Comparison of ENCODE assay signal across 30 cellular contexts in the genomic region with DNA sequence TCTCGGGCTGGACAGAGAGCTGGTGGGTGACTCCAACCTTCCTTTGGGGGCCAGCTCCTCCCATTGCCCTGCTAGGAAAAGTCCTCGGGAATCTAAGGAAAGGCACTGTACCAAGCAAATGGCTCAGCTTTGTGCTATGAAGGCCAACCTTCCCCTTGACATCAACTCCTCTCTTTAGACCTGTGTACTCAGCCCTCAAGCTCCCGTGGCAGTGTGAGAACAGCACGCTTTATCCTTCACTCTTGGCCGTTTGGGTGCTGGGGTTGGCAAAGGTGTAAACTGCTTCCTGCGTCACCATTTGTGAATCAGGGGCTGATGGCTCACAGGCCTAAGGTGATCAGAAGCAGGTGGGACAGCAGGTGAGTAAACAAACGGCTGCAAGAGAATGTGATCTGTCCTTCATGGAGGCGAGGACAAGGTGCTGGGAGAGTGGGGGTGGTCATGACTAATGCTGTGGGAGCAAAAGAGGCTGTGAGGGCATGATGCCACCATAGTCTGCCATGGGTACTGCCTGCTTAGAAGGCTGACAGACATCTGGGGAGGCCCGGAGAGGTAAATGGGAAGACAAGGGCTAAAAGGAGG.
DNase-seq lines count a peak whose midpoint lies in the region; ATAC-seq and TF ChIP-seq lines count a peak whose summit lies in the region.
"Had no signal": no experiment of that assay in that cellular context is flagged by ENCODE, and none has a peak within 500 bp of the region (broad histone marks: within the 10 kb centered on the region; RNA-seq: fewer than 3 reads in every experiment).

No MANE protein-coding gene starts in this region.

- POLR2A ChIA-PET in Caco-2 (lab: Charles Lee) = no interaction called here

- H3K4me1 Mint-ChIP-seq in Caco-2 (ENCODE audit: low read depth, unreplicated experiment) = peaks cover 10% of the 10 kb centered on the region
- H3K4me1 Mint-ChIP-seq in activated T-cell treated with anti-CD3 and anti-CD28 coated beads, Interleukin-2, amount 50 U/mL, for 24 hours (ENCODE audit: low read depth) = peaks cover 13% of the 10 kb centered on the region

- peak overlapping the region; percentile 71 for H3K27ac ChIP-seq in muscle layer of colon (ENCODE audit: low read depth, low read length)
- H3K27ac ChIP-seq: BLaER1, dorsolateral prefrontal cortex, epithelial cell of prostate, ovary, right atrium auricular region had no signal

- H3K36me3 ChIP-seq in Caco-2 (ENCODE audit: control insufficient read depth, insufficient read depth, low read length) (no peaks in the 10 kb centered on the region), muscle layer of colon (ENCODE audit: insufficient read depth, low read length) (no peaks in the 10 kb centered on the region)
- H3K36me3 ChIP-seq: BLaER1, ovary, right atrium auricular region had no signal

- no peak overlapping the region for H3K4me3 Mint-ChIP-seq in Caco-2 (ENCODE audit: unreplicated experiment)
- no peak overlapping the region for H3K4me3 Mint-ChIP-seq in activated T-cell treated with anti-CD3 and anti-CD28 coated beads, Interleukin-2, amount 50 U/mL, for 24 hours
- H3K4me3 Mint-ChIP-seq: activated CD4-positive, alpha-beta T cell treated with anti-CD3 and anti-CD28 coated beads for 36 hours; natural killer cell had no signal

- CTCF ChIA-PET in Caco-2 (lab: Charles Lee) = no interaction called here

- H3K27me3 ChIP-seq in Caco-2 (replicated peaks; ENCODE audit: control insufficient read depth, insufficient read depth, low read length) (no peaks in the 10 kb centered on the region), muscle layer of colon (ENCODE audit: control insufficient read depth in 1 of 2, insufficient read depth in 2 of 2, low read length in 2 of 2) (no peaks in the 10 kb centered on the region)
- H3K27me3 ChIP-seq: BLaER1, dorsolateral prefrontal cortex, ovary, right atrium auricular region had no signal

- no peak for DNase-seq in Caco-2
- DNase-seq in NCI-H1105 treated with DMSO at 0.1 percent for 48 hours (lab: John Stamatoyannopoulos, UW) = peak; percentile 31
- peak; percentile 73 for DNase-seq in SHP77 treated with DMSO at 0.1 percent for 48 hours (lab: John Stamatoyannopoulos, UW)
- no peak for DNase-seq in activated T-cell treated with anti-CD3 and anti-CD28 coated beads, Interleukin-2, amount 50 U/mL, for 24 hours
- no peak for DNase-seq in NOMO-1 treated with DMSO at 0.1 percent for 48 hours (lab: John Stamatoyannopoulos, UW; ENCODE audit: unreplicated experiment)
- DNase-seq: activated CD4-positive, alpha-beta T cell treated with anti-CD3 and anti-CD28 coated beads for 36 hours; activated naive CD4-positive, alpha-beta T cell treated with anti-CD3 and anti-CD28 coated beads, Interleukin-2, amount 50 U/mL, for 16 hours; activated T-cell treated with anti-CD3 and anti-CD28 coated beads, Interleukin-2, amount 50 U/mL, for 48 hours; cerebellar nuclear complex; COR-L47; DND-41; dorsolateral prefrontal cortex; H7; natural killer cell; NCI-H187; NCI-H446; ovary; RPMI8226; stimulated activated CD4-positive, alpha-beta T cell treated with anti-CD3 and anti-CD28 coated beads, Interleukin-12 subunit alpha, Interleukin-12 subunit beta, amount 100 ng/mL, for 4 hours; stimulated activated CD4-positive, alpha-beta T cell treated with anti-CD3 and anti-CD28 coated beads, Interleukin-4, amount 100 ng/mL, for 4 hours; stimulated activated naive CD4-positive, alpha-beta T cell treated with Interleukin-2 at 50 U/mL for 16 hours; T-helper 2 cell had no signal

- H3K9me3 ChIP-seq in Caco-2 (no peaks in the 10 kb centered on the region), muscle layer of colon (ENCODE audit: low read length) (no peaks in the 10 kb centered on the region)
- H3K9me3 ChIP-seq: BLaER1, ovary, right atrium auricular region, SK-N-SH had no signal

- BruUV-seq in Caco-2 (replicated peaks; lab: Mats Ljungman, UMichigan) = no TSS peak

- H3K36me3 Mint-ChIP-seq in Caco-2 (ENCODE audit: insufficient read depth, unreplicated experiment) = no peaks in the 10 kb centered on the region
- H3K36me3 Mint-ChIP-seq in activated T-cell treated with anti-CD3 and anti-CD28 coated beads, Interleukin-2, amount 50 U/mL, for 24 hours (ENCODE audit: low read depth) = no peaks in the 10 kb centered on the region
- H3K36me3 Mint-ChIP-seq: natural killer cell had no signal

- H3K4me1 ChIP-seq in Caco-2 (no peaks in the 10 kb centered on the region; the same call in 1 of the 2 replicates), muscle layer of colon (ENCODE audit: insufficient read depth, low read length) (peaks cover 59% of the 10 kb centered on the region)

- no peak overlapping the region for H3K9ac ChIP-seq in muscle layer of colon (ENCODE audit: low read length)
- H3K9ac ChIP-seq: BLaER1, SK-N-SH had no signal

- ATAC-seq in HG02798 (IDR thresholded peaks at IDR 0.05; ENCODE audit: poor library complexity, unreplicated experiment) (no peak), GM21723 (IDR thresholded peaks at IDR 0.05; ENCODE audit: unreplicated experiment) (no peak)
- ATAC-seq: activated CD4-positive, alpha-beta T cell treated with anti-CD3 and anti-CD28 coated beads for 36 hours; GM12878; natural killer cell had no signal

- no peaks in the 10 kb centered on the region for H3K9me3 Mint-ChIP-seq in Caco-2 (ENCODE audit: unreplicated experiment)
- H3K9me3 Mint-ChIP-seq in activated T-cell treated with anti-CD3 and anti-CD28 coated beads, Interleukin-2, amount 50 U/mL, for 24 hours = no peaks in the 10 kb centered on the region
- H3K9me3 Mint-ChIP-seq: natural killer cell had no signal

- TF ChIP-seq CTCF in Caco-2 (IDR thresholded peaks at IDR 0.05; ENCODE audit: insufficient read depth in 1 of 2, low read depth in 1 of 2, low read length in 1 of 2, severe bottlenecking in 1 of 2, unreplicated experiment in 1 of 2) = no peak

- H3K27me3 Mint-ChIP-seq in Caco-2 (ENCODE audit: insufficient read depth, unreplicated experiment) = no peaks in the 10 kb centered on the region
- H3K27me3 Mint-ChIP-seq in activated T-cell treated with anti-CD3 and anti-CD28 coated beads, Interleukin-2, amount 50 U/mL, for 24 hours = peaks cover 14% of the 10 kb centered on the region

- intact Hi-C loops in Caco-2 (cut with micrococcal nuclease; ENCODE audit: unreplicated experiment) = no loop called here

- H3K4me3 ChIP-seq in Caco-2 (ENCODE audit: low read depth, low read length) (no peak overlapping the region), muscle layer of colon (ENCODE audit: low read depth in 1 of 2, low read length in 2 of 2) (no peak overlapping the region)
- H3K4me3 ChIP-seq: BLaER1, dorsolateral prefrontal cortex, GM12878, ovary, right atrium auricular region had no signal

- peak overlapping the region; percentile 58 for H3K27ac Mint-ChIP-seq in Caco-2 (ENCODE audit: unreplicated experiment)
- no peak overlapping the region for H3K27ac Mint-ChIP-seq in activated T-cell treated with anti-CD3 and anti-CD28 coated beads, Interleukin-2, amount 50 U/mL, for 24 hours
- H3K27ac Mint-ChIP-seq: activated CD4-positive, alpha-beta T cell treated with anti-CD3 and anti-CD28 coated beads for 36 hours; natural killer cell had no signal

Comparison
In these comparisons a context has a peak if more than half of its experiments do, and no peak if none do; other contexts are left out.
1. DNase-seq: peak in NCI-H1105 treated with DMSO at 0.1 percent for 48 hours (single experiment) and SHP77 treated with DMSO at 0.1 percent for 48 hours (single experiment); none in Caco-2 (0 of 2), activated T-cell treated with anti-CD3 and anti-CD28 coated beads, Interleukin-2, amount 50 U/mL, for 24 hours (single experiment) and NOMO-1 treated with DMSO at 0.1 percent for 48 hours (single experiment).